ENCODE assay signal across 7 cellular contexts in the genomic region with DNA sequence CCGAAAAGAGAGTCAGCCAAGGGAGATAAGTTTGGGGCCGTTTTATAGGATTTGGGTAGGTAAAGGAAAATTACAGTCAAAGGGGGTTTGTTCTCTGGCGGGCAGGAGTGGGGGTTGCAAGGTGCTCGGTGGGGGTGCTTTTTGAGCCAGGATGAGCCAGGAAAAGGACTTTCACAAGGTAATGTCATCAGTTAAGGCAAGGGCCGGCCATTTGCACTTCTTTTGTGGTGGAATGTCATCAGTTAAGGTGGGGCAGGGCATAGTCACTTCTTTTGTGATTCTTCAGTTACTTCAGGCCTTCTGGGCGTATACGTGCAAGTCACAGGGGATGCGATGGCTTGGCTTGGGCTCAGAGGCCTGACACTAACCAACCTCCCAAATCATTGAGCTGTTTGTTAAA.
DNase-seq lines count a peak whose midpoint lies in the region; FAIRE-seq and TF ChIP-seq lines count a peak whose summit lies in the region.
"Not testable (repeated sequence)": the region's sequence is repeated elsewhere in the genome, so short reads cannot be mapped to it uniquely, and the experiment has no call there.

No MANE protein-coding gene starts in this region.

- H3K23ac ChIP-seq in H9 (ENCODE audit: insufficient read length, low read depth, low read length); H1 (ENCODE audit: insufficient read length); mesendoderm (ENCODE audit: low read length): not testable (repeated sequence)

- H3K27ac ChIP-seq in H9 (ENCODE audit: insufficient read length, low read depth, low read length) (peak overlapping the region; percentile 95), HUES6 (ENCODE audit: low read depth, low read length) (peak overlapping the region; percentile 86), H1 (ENCODE audit: low read depth, low read length) (peak overlapping the region; percentile 54; the same call in 1 of the 2 replicates)
- not testable (repeated sequence) for H3K27ac ChIP-seq in mesendoderm (ENCODE audit: low read depth, low read length)

- not testable (repeated sequence) for H3K79me1 ChIP-seq in H9 (ENCODE audit: insufficient read depth, low read depth, low read length, poor library complexity, severe bottlenecking); H1 (ENCODE audit: low read depth, low read length); mesendoderm (ENCODE audit: low read length)

- H4K5ac ChIP-seq in H9 (ENCODE audit: insufficient read length, low read depth, low read length); H1 (ENCODE audit: insufficient read length, low read depth, low read length); mesendoderm (ENCODE audit: low read length): not testable (repeated sequence)

- not testable (repeated sequence) for H4K8ac ChIP-seq in H9 (replicated peaks; ENCODE audit: insufficient read length, low read depth, low read length); H1 (ENCODE audit: extremely low read depth, insufficient read depth, low read length); mesendoderm (ENCODE audit: low read depth, low read length)

- H3K9ac ChIP-seq in ES-I3 (ENCODE audit: low read depth, low read length): peak overlapping the region; percentile 37; the same call in 1 of the 2 replicates
- not testable (repeated sequence) for H3K9ac ChIP-seq in H9 (ENCODE audit: extremely low read depth, insufficient read length, low read length); NT2/D1 (ENCODE audit: insufficient read length, low read depth); mesendoderm (ENCODE audit: low read length)
- H3K9ac ChIP-seq in HUES6 (ENCODE audit: low read length): peak overlapping the region; percentile 77
- peak overlapping the region in 1 of 4 experiments; percentile 26; a peak in 1 of 7 replicates for H3K9ac ChIP-seq in H1 (replicated peaks in 1 of 4; ENCODE audit: extremely low read depth in 1 of 4, low read depth in 3 of 4, low read length in 3 of 4)
- peak overlapping the region; percentile 16 for H3K9ac ChIP-seq in iPS-15b (ENCODE audit: low read depth, low read length)

- not testable (repeated sequence) for H3K27me3 ChIP-seq in H9 (ENCODE audit: insufficient read depth, low read length); HUES6 (ENCODE audit: control insufficient read depth, insufficient read depth, low read length); NT2/D1 (ENCODE audit: insufficient read depth, insufficient read length); H1 (replicated peaks in 1 of 4; ENCODE audit: control insufficient read depth in 3 of 4, extremely low read depth in 1 of 4, insufficient read depth in 3 of 4, low read length in 3 of 4); iPS-15b (ENCODE audit: control insufficient read depth, insufficient read depth, low read length); mesendoderm (ENCODE audit: insufficient read depth, low read length, poor library complexity)

- TF ChIP-seq RAD21 in H1 (IDR thresholded peaks at IDR 0.05 in 1 of 2, conservative IDR thresholded peaks at IDR 0.05 in 1 of 2; ENCODE audit: low read depth in 2 of 2, low read length in 2 of 2): not testable (repeated sequence)

- peak overlapping the region; percentile 94 for H2BK20ac ChIP-seq in H9 (ENCODE audit: low read depth, low read length, poor library complexity, severe bottlenecking)
- not testable (repeated sequence) for H2BK20ac ChIP-seq in H1 (ENCODE audit: low read length)

- not testable (repeated sequence) for H2BK5ac ChIP-seq in H9 (ENCODE audit: insufficient read length, low read length); mesendoderm (ENCODE audit: low read length)
- H2BK5ac ChIP-seq in H1 (ENCODE audit: low read depth, low read length): peak overlapping the region; percentile 84; the same call in 1 of the 2 replicates

- not testable (repeated sequence) for H3K14ac ChIP-seq in H9 (ENCODE audit: insufficient read depth, low read length); H1 (ENCODE audit: insufficient read length)

- H3K56ac ChIP-seq in H9 (ENCODE audit: insufficient read length, low read depth, low read length); H1 (replicated peaks; ENCODE audit: insufficient read length, low read depth, low read length); mesendoderm (ENCODE audit: low read length): not testable (repeated sequence)

- not testable (repeated sequence) for TF ChIP-seq CTCF in H9 (conservative IDR thresholded peaks at IDR 0.05); H1 (IDR thresholded peaks at IDR 0.05; ENCODE audit: control extremely low read depth in 1 of 3, insufficient read depth in 1 of 3, low read depth in 1 of 3, low read length in 3 of 3)

- not testable (repeated sequence) for H2AFZ ChIP-seq in H9 (ENCODE audit: low read length); H1 (ENCODE audit: low read length)

- not testable (repeated sequence) for H3K27me3 Mint-ChIP-seq in H9 (ENCODE audit: low read depth)

- DNase-seq in H9: peak; percentile 71
- peak; percentile 20 for DNase-seq in NT2/D1 (ENCODE audit: low read depth, low spot score)
- DNase-seq in H1 (ENCODE audit: low read depth in 1 of 2, low spot score in 2 of 2): peak in 1 of 2 experiments; percentile 74
- DNase-seq in mesendoderm: peak; percentile 66

- H3K36me3 ChIP-seq in ES-I3 (ENCODE audit: insufficient read depth, low read length); HUES6 (ENCODE audit: control insufficient read depth, insufficient read depth, low read length); NT2/D1 (ENCODE audit: insufficient read depth, insufficient read length, low read length); H1 (ENCODE audit: control insufficient read depth in 2 of 4, insufficient read depth in 4 of 4, low read length in 3 of 4); iPS-15b (ENCODE audit: control insufficient read depth, insufficient read depth, low read length); mesendoderm (ENCODE audit: control insufficient read depth, insufficient read depth, low read length): not testable (repeated sequence)

- H3K4me3 ChIP-seq in HUES6 (ENCODE audit: low read depth, low read length): peak overlapping the region; percentile 32; the same call in 1 of the 2 replicates
- H3K4me3 ChIP-seq in NT2/D1 (ENCODE audit: insufficient read length, low read depth); mesendoderm (ENCODE audit: low read length): not testable (repeated sequence)
- H3K4me3 ChIP-seq in H1 (ENCODE audit: extremely low read depth in 1 of 4, insufficient read depth in 2 of 4, low read depth in 3 of 4, low read length in 4 of 4): peak overlapping the region in 1 of 4 experiments; percentile 31; a peak in 1 of 8 replicates
- peak overlapping the region; percentile 33 for H3K4me3 ChIP-seq in iPS-15b (ENCODE audit: low read depth, low read length)

- not testable (repeated sequence) for H3K9me3 Mint-ChIP-seq in H9

- no CpG with 5 or more reads among the region's 8 CpGs for WGBS in H9 (ENCODE audit: extremely low coverage, insufficient read length, low lambda C conversion rate)
- 4% methylated on average over 8 of the region's 8 CpGs; no CpG with 5 or more reads in 1 of the 2 experiments for whole genome bisulfite sequencing in H1 (ENCODE audit: extremely low coverage in 1 of 2, insufficient coverage in 1 of 2, insufficient read length in 1 of 2, insufficient replicate concordance in 2 of 2, low coverage in 1 of 2, low lambda C conversion rate in 2 of 2, missing lambda C conversion rate in 1 of 2), 2 experiments
- WGBS in mesendoderm (ENCODE audit: extremely low coverage, insufficient coverage, low lambda C conversion rate): no CpG with 5 or more reads among the region's 8 CpGs

- not testable (repeated sequence) for H2BK120ac ChIP-seq in H9 (ENCODE audit: low read depth, low read length, poor library complexity, severe bottlenecking); H1 (replicated peaks; ENCODE audit: low read depth, low read length); mesendoderm (ENCODE audit: low read depth, low read length)

- peak in 1 of 2 experiments; percentile 60; a peak in 1 of 3 replicates for TF ChIP-seq POLR2A in H1 (IDR thresholded peaks at IDR 0.05; ENCODE audit: control extremely low read depth in 1 of 2, low read depth in 2 of 2, low read length in 2 of 2)

- peaks cover 60% of the 10 kb centered on the region for H3K4me1 ChIP-seq in ES-I3 (ENCODE audit: insufficient read depth, low read length)
- peaks cover 10% of the 10 kb centered on the region; the same call in 1 of the 2 replicates for H3K4me1 ChIP-seq in H9 (ENCODE audit: insufficient read depth, low read length)
- H3K4me1 ChIP-seq in HUES6 (ENCODE audit: control insufficient read depth, insufficient read depth, low read length): peaks cover 75% of the 10 kb centered on the region
- H3K4me1 ChIP-seq in NT2/D1 (ENCODE audit: insufficient read depth, insufficient read length); mesendoderm (ENCODE audit: control insufficient read depth, low read depth, low read length): not testable (repeated sequence)
- H3K4me1 ChIP-seq in H1 (replicated peaks in 1 of 4; ENCODE audit: control insufficient read depth in 3 of 4, insufficient read depth in 4 of 4, low read length in 3 of 4): peaks cover 8 to 35% (median 23%) of the 10 kb centered on the region in 4 experiments
- peaks cover 55% of the 10 kb centered on the region for H3K4me1 ChIP-seq in iPS-15b (ENCODE audit: control insufficient read depth, insufficient read depth, low read length)

- H4K91ac ChIP-seq in H9 (ENCODE audit: insufficient read length, low read depth, low read length); H1 (replicated peaks; ENCODE audit: insufficient read length, low read length): not testable (repeated sequence)

- not testable (repeated sequence) for H4K20me1 ChIP-seq in H9 (ENCODE audit: control insufficient read depth, insufficient read depth, insufficient read length); H1 (replicated peaks in 1 of 2; ENCODE audit: control insufficient read depth in 1 of 2, insufficient read depth in 2 of 2, low read length in 2 of 2)

- H3K4me3 Mint-ChIP-seq in H9: peak overlapping the region; percentile 33 to 37; a peak in 4 of 5 replicates

- not testable (repeated sequence) for TF ChIP-seq EP300 in H1 (IDR thresholded peaks at IDR 0.05; ENCODE audit: borderline replicate concordance in 1 of 2, low read depth in 2 of 2, low read length in 2 of 2)

- H3K4ac ChIP-seq in H9 (ENCODE audit: low read depth, low read length); H1 (replicated peaks; ENCODE audit: insufficient read length, low read depth, low read length); mesendoderm (ENCODE audit: low read depth, low read length): not testable (repeated sequence)

- not testable (repeated sequence) for H3K9me3 ChIP-seq in ES-I3 (ENCODE audit: control insufficient read depth, insufficient read depth, low read length); H9 (ENCODE audit: control insufficient read depth, low read depth, low read length); HUES6 (ENCODE audit: control insufficient read depth, insufficient read depth, low read depth, low read length); NT2/D1 (ENCODE audit: insufficient read depth, low read length); H1 (ENCODE audit: insufficient read depth in 2 of 2, low read depth in 1 of 2, low read length in 1 of 2); iPS-15b (ENCODE audit: control insufficient read depth, insufficient read depth, low read length)

- H2BK15ac ChIP-seq in H9 (ENCODE audit: low read depth, low read length); H1 (ENCODE audit: low read length); mesendoderm (replicated peaks; ENCODE audit: low read depth): not testable (repeated sequence)

- H3K27ac Mint-ChIP-seq in H9: peak overlapping the region; percentile 87 to 98 (median 97)

- H3K36me3 Mint-ChIP-seq in H9 (ENCODE audit: insufficient read depth in 1 of 3, low read depth in 3 of 3): not testable (repeated sequence)

- not testable (repeated sequence) for H2AK5ac ChIP-seq in H9 (ENCODE audit: insufficient read length, low read length); H1 (ENCODE audit: low read depth, low read length); mesendoderm (ENCODE audit: low read length)

- not testable (repeated sequence) for H3K23me2 ChIP-seq in H9 (ENCODE audit: insufficient read length, low read depth, low read length, poor library complexity, severe bottlenecking); H1 (ENCODE audit: low read depth, low read length)

- H3K79me2 ChIP-seq in H9 (ENCODE audit: insufficient read depth, low read length); H1 (ENCODE audit: control insufficient read depth in 1 of 2, insufficient read depth in 2 of 2, low read length in 2 of 2); mesendoderm (ENCODE audit: control insufficient read depth, insufficient read depth, low read length): not testable (repeated sequence)

- FAIRE-seq in H1 (lab: Jason Lieb, UNC): peak; percentile 95

- POLR2A ChIA-PET in H1 (lab: Charles Lee; ENCODE audit: partially characterized antibody): interaction anchor here (0.7 to 1.0 kb wide), 3 partner anchors 9 to 15 kb away, joined by 3 to 6 read pairs (median 3); no protein-coding TSS in a partner anchor

- not testable (repeated sequence) for H3K4me2 ChIP-seq in H9 (ENCODE audit: insufficient read depth, insufficient read length, low read length); mesendoderm (ENCODE audit: low read length)
- peak overlapping the region; percentile 51 to 57; a peak in 3 of 4 replicates for H3K4me2 ChIP-seq in H1 (ENCODE audit: insufficient read depth in 1 of 2, low read depth in 2 of 2, low read length in 2 of 2)

- CTCF ChIA-PET in H1 (lab: Charles Lee; ENCODE audit: partially characterized antibody): interaction anchor here (0.9 kb wide), 1 partner anchor 9 kb away, joined by 3 read pairs; no protein-coding TSS in a partner anchor

- not testable (repeated sequence) for H2BK12ac ChIP-seq in H9 (ENCODE audit: insufficient read length, low read depth, low read length); H1 (ENCODE audit: low read depth, low read length)

- H3K18ac ChIP-seq in H9 (ENCODE audit: insufficient read length, low read depth, low read length): not testable (repeated sequence)
- H3K18ac ChIP-seq in H1 (ENCODE audit: extremely low read depth, low read length) (peak overlapping the region; percentile 55; the same call in 1 of the 2 replicates), mesendoderm (ENCODE audit: low read length) (peak overlapping the region; percentile 54)

- H3T11ph ChIP-seq in H9 (ENCODE audit: low read length): not testable (repeated sequence)

- H3K4me1 Mint-ChIP-seq in H9: peaks cover 67 to 68% of the 10 kb centered on the region in 2 experiments
